In the genomic region with DNA sequence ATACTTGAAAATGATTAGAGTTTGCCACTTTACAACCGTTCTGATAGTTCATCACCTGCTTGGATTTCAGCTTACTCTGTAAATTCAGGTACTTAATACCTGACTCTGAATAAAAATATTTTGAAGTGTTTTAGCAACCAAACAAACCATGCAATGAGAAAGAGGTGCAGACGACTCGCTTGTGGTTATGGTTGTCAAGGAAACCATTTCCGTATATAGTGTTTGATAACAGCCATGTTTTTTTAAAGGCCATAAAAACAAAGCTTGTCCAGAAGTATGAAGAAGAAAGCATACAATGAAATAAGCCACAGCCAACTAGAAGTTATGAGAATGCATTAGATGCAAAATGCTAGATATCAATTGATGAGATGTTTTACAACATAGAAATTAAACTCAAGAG, we compare ENCODE assay signal across 8 cellular contexts.
DNase-seq lines count a peak whose midpoint lies in the region; ATAC-seq, FAIRE-seq and TF ChIP-seq lines count a peak whose summit lies in the region.

No MANE protein-coding gene starts in this region.

- CTCF ChIA-PET in activated CD8-positive, alpha-beta memory T cell treated with anti-CD3 and anti-CD28 coated beads, Interleukin-2, amount 10 ng/mL, durations not matched to agents 7 days and 5 days (lab: Charles Lee) = interaction anchor here (0.7 to 2.6 kb wide), 11 partner anchors 9 to 328 kb away, joined by 3 to 16 read pairs (median 4); a partner anchor contains a TSS
- CTCF ChIA-PET in IMR-90 (lab: Yijun Ruan, JAX) (interaction anchor here (0.8 to 0.9 kb wide), 2 partner anchors 81 to 102 kb away, joined by 3 read pairs; no protein-coding TSS in a partner anchor), OCI-LY7 (lab: Charles Lee; ENCODE audit: unreplicated experiment) (no interaction called here)

- H2BK5ac ChIP-seq in IMR-90 (ENCODE audit: low read depth, low read length, poor library complexity, severe bottlenecking) = no peak overlapping the region

- no peaks in the 10 kb centered on the region for H3K27me3 Mint-ChIP-seq in activated CD8-positive, alpha-beta memory T cell treated with anti-CD3 and anti-CD28 coated beads, Interleukin-2, amount 10 ng/mL, durations not matched to agents 7 days and 5 days
- peaks cover 1% of the 10 kb centered on the region for H3K27me3 Mint-ChIP-seq in endothelial cell (ENCODE audit: unreplicated experiment)

- H3K14ac ChIP-seq in IMR-90 (replicated peaks; ENCODE audit: low read depth, low read length) = no peak overlapping the region

- TF ChIP-seq CTCF in IMR-90 (conservative IDR thresholded peaks at IDR 0.05; ENCODE audit: low read depth, low read length) (no peak), RWPE2 (IDR thresholded peaks at IDR 0.05; ENCODE audit: poor library complexity, severe bottlenecking) (no peak), endothelial cell (IDR thresholded peaks at IDR 0.05; ENCODE audit: unreplicated experiment) (no peak), OCI-LY7 (conservative IDR thresholded peaks at IDR 0.05; ENCODE audit: low read length) (no peak)

- no peak overlapping the region for H2BK120ac ChIP-seq in IMR-90 (ENCODE audit: low read depth, low read length)

- H2BK15ac ChIP-seq in IMR-90 (ENCODE audit: low read depth, low read length) = no peak overlapping the region

- no peaks in the 10 kb centered on the region for H3K9me2 ChIP-seq in OCI-LY7 (ENCODE audit: insufficient read depth, low read length)

- H3K18ac ChIP-seq in IMR-90 (ENCODE audit: low read depth, low read length) = no peak overlapping the region

- peak; percentile 65 for FAIRE-seq in colon (lab: Jason Lieb, UNC)

- no peaks in the 10 kb centered on the region for H3K9me3 Mint-ChIP-seq in activated CD8-positive, alpha-beta memory T cell treated with anti-CD3 and anti-CD28 coated beads, Interleukin-2, amount 10 ng/mL, durations not matched to agents 7 days and 5 days (ENCODE audit: low read depth)
- H3K9me3 Mint-ChIP-seq in endothelial cell (ENCODE audit: unreplicated experiment) = no peaks in the 10 kb centered on the region

- H3K4me1 ChIP-seq in IMR-90 (ENCODE audit: control insufficient read depth, insufficient read depth, low read length) (peaks cover 12% of the 10 kb centered on the region), RWPE2 (ENCODE audit: insufficient read depth, poor library complexity, severe bottlenecking) (peaks cover 68% of the 10 kb centered on the region), OCI-LY7 (ENCODE audit: insufficient read depth, low read length, poor library complexity, severe bottlenecking) (no peaks in the 10 kb centered on the region)

- H3K9me3 ChIP-seq in IMR-90 (ENCODE audit: control insufficient read depth, insufficient read depth, low read length) (no peaks in the 10 kb centered on the region; the same call in 1 of the 2 replicates), RWPE2 (ENCODE audit: severe bottlenecking) (no peaks in the 10 kb centered on the region), OCI-LY7 (ENCODE audit: low read length) (no peaks in the 10 kb centered on the region)

- no peak overlapping the region for H3K9ac ChIP-seq in IMR-90 (ENCODE audit: low read depth, low read length)

- no peak overlapping the region for H4K8ac ChIP-seq in IMR-90 (ENCODE audit: low read depth in 2 of 2, low read length in 2 of 2)

- H3K79me2 ChIP-seq in OCI-LY7 (ENCODE audit: insufficient read depth, low read depth, low read length) = no peaks in the 10 kb centered on the region

- no peak overlapping the region for H2AK5ac ChIP-seq in IMR-90 (ENCODE audit: low read depth, low read length)

- H2AK9ac ChIP-seq in IMR-90 (replicated peaks; ENCODE audit: low read depth, low read length, poor library complexity) = no peak overlapping the region

- no peak overlapping the region for H4K5ac ChIP-seq in IMR-90 (ENCODE audit: low read depth, low read length)

- H3K27ac Mint-ChIP-seq in activated CD8-positive, alpha-beta memory T cell treated with anti-CD3 and anti-CD28 coated beads, Interleukin-2, amount 10 ng/mL, durations not matched to agents 7 days and 5 days = peak overlapping the region; percentile 88
- H3K27ac Mint-ChIP-seq in endothelial cell (ENCODE audit: unreplicated experiment) = no peak overlapping the region

- H2AFZ ChIP-seq in IMR-90 (replicated peaks; ENCODE audit: low read length, poor library complexity) = no peak overlapping the region
- no peak overlapping the region for H2AFZ ChIP-seq in OCI-LY7 (ENCODE audit: low read length)

- no peaks in the 10 kb centered on the region for H3K9me1 ChIP-seq in IMR-90 (ENCODE audit: insufficient read depth, low read length)

- H3K36me3 ChIP-seq in IMR-90 (ENCODE audit: control insufficient read depth, insufficient read depth, low read length) = no peaks in the 10 kb centered on the region
- H3K36me3 ChIP-seq in RWPE2 (ENCODE audit: low read depth) = no peaks in the 10 kb centered on the region
- H3K36me3 ChIP-seq in OCI-LY7 (ENCODE audit: insufficient read depth, low read length) = no peaks in the 10 kb centered on the region

- BruUV-seq in IMR-90 (replicated peaks; lab: Mats Ljungman, UMichigan) (no TSS peak), OCI-LY7 (replicated peaks; lab: Mats Ljungman, UMichigan) (no TSS peak)

- no peak overlapping the region for H3K56ac ChIP-seq in IMR-90 (ENCODE audit: extremely low read depth, insufficient read depth, low read length)

- no peaks in the 10 kb centered on the region for H3K79me1 ChIP-seq in IMR-90 (ENCODE audit: low read depth in 1 of 2, low read length in 2 of 2)

- peak; percentile 78 for ATAC-seq in activated CD8-positive, alpha-beta memory T cell treated with anti-CD3 and anti-CD28 coated beads, Interleukin-2, amount 10 ng/mL, durations not matched to agents 7 days and 5 days
- ATAC-seq in IMR-90 (ENCODE audit: low read depth) (peak; percentile 12; the same call in 1 of the 2 replicates), RWPE2 (ENCODE audit: low read depth) (peak; percentile 25; the same call in 2 of the 3 replicates)

- H3K23ac ChIP-seq in IMR-90 (ENCODE audit: low read depth, low read length) = no peak overlapping the region

- H3K4me1 Mint-ChIP-seq in activated CD8-positive, alpha-beta memory T cell treated with anti-CD3 and anti-CD28 coated beads, Interleukin-2, amount 10 ng/mL, durations not matched to agents 7 days and 5 days = peaks cover 51% of the 10 kb centered on the region
- no peaks in the 10 kb centered on the region for H3K4me1 Mint-ChIP-seq in endothelial cell (ENCODE audit: unreplicated experiment)

- no peak for TF ChIP-seq POLR2A in IMR-90 (IDR thresholded peaks at IDR 0.05; ENCODE audit: low read depth, low read length)

- WGBS in IMR-90 (ENCODE audit: extremely low coverage in 2 of 2, insufficient read length in 1 of 2), 2 experiments = no CpG with 5 or more reads among the region's 4 CpGs

- no peak for TF ChIP-seq RAD21 in IMR-90 (IDR thresholded peaks at IDR 0.05; ENCODE audit: low read length)

- no peak overlapping the region for H3K27ac ChIP-seq in IMR-90 (ENCODE audit: insufficient read depth, low read length)
- H3K27ac ChIP-seq in RWPE2 (ENCODE audit: poor library complexity, severe bottlenecking) = peak overlapping the region; percentile 97
- H3K27ac ChIP-seq in OCI-LY7 (ENCODE audit: low read depth, low read length, poor library complexity, severe bottlenecking) = no peak overlapping the region

- peak overlapping the region; percentile 39 for H3K4me3 Mint-ChIP-seq in activated CD8-positive, alpha-beta memory T cell treated with anti-CD3 and anti-CD28 coated beads, Interleukin-2, amount 10 ng/mL, durations not matched to agents 7 days and 5 days
- no peak overlapping the region for H3K4me3 Mint-ChIP-seq in endothelial cell (ENCODE audit: unreplicated experiment)

- intact Hi-C loops in IMR-90 (cut with micrococcal nuclease) (no loop called here), OCI-LY7 (cut with micrococcal nuclease; ENCODE audit: unreplicated experiment) (no loop called here)

- H3K27me3 ChIP-seq in IMR-90 (ENCODE audit: control insufficient read depth, insufficient read depth, low read length) (no peaks in the 10 kb centered on the region), RWPE2 (ENCODE audit: insufficient read depth, poor library complexity, severe bottlenecking) (no peaks in the 10 kb centered on the region)

- POLR2A ChIA-PET in IMR-90 (lab: Charles Lee; ENCODE audit: unreplicated experiment) (interaction anchor here (0.6 to 0.7 kb wide), 2 partner anchors 80 to 115 kb away, joined by 3 to 7 read pairs; no protein-coding TSS in a partner anchor), OCI-LY7 (lab: Charles Lee) (no interaction called here)

- H3K4me3 ChIP-seq in IMR-90 (ENCODE audit: insufficient read depth, low read depth, low read length) (no peak overlapping the region), RWPE2 (ENCODE audit: severe bottlenecking) (no peak overlapping the region), OCI-LY7 (ENCODE audit: low read depth, low read length, poor library complexity, severe bottlenecking) (no peak overlapping the region)

- H4K20me1 ChIP-seq in IMR-90 (ENCODE audit: insufficient read depth, low read length) (no peaks in the 10 kb centered on the region), OCI-LY7 (ENCODE audit: insufficient read depth, low read length) (no peaks in the 10 kb centered on the region)

- peaks cover 15% of the 10 kb centered on the region for H3K36me3 Mint-ChIP-seq in activated CD8-positive, alpha-beta memory T cell treated with anti-CD3 and anti-CD28 coated beads, Interleukin-2, amount 10 ng/mL, durations not matched to agents 7 days and 5 days
- H3K36me3 Mint-ChIP-seq in endothelial cell (ENCODE audit: low read depth, unreplicated experiment) = no peaks in the 10 kb centered on the region

- in situ Hi-C loops in IMR-90 (cut with MboI; ENCODE audit: low sequenced_read_pairs) = no loop called here

- DNase-seq in activated CD8-positive, alpha-beta memory T cell treated with anti-CD3 and anti-CD28 coated beads, Interleukin-2, amount 10 ng/mL, durations not matched to agents 7 days and 5 days = peak; percentile 79
- no peak for DNase-seq in activated CD8-positive, alpha-beta memory T cell treated with anti-CD3 and anti-CD28 coated beads for 24 hours
- DNase-seq in IMR-90 (peak; percentile 58), RWPE2 (ENCODE audit: low spot score) (no peak), endothelial cell (ENCODE audit: low spot score) (no peak), OCI-LY7 (ENCODE audit: low spot score) (no peak)
- peak; percentile 19 to 35 for DNase-seq in stimulated activated CD8-positive, alpha-beta memory T cell treated with anti-CD3 and anti-CD28 coated beads, Interleukin-7, amount 100 ng/mL, for 4 hours (ENCODE audit: low read depth in 2 of 2)

- H3K4me2 ChIP-seq in IMR-90 (ENCODE audit: low read depth, low read length) (peak overlapping the region; percentile 65; the same call in 1 of the 2 replicates), OCI-LY7 (ENCODE audit: low read length) (no peak overlapping the region; the same call in 1 of the 2 replicates)

- H2BK20ac ChIP-seq in IMR-90 (ENCODE audit: low read depth, low read length) = peak overlapping the region; percentile 27; the same call in 1 of the 2 replicates

- H4K91ac ChIP-seq in IMR-90 (ENCODE audit: insufficient read depth, low read depth, low read length) = no peak overlapping the region

- no peak overlapping the region for H3K4ac ChIP-seq in IMR-90 (ENCODE audit: low read depth, low read length)

- dilution Hi-C loops in IMR-90 (cut with HindIII; ENCODE audit: low sequenced_read_pairs, unreplicated experiment) = no loop called here

TF ChIP-seq in IMR-90, 13 proteins besides CTCF, POLR2A, EP300 and RAD21 (continues in another document):
- TF ChIP-seq BHLHE40 (IDR thresholded peaks at IDR 0.05; ENCODE audit: low read depth, low read length) (no peak), RCOR1 (IDR thresholded peaks at IDR 0.05; ENCODE audit: insufficient replicate concordance, low read length) (no peak)

Comparison
In these comparisons a context has a peak if more than half of its experiments do, and no peak if none do; other contexts are left out.
1. DNase-seq: peak in activated CD8-positive, alpha-beta memory T cell treated with anti-CD3 and anti-CD28 coated beads, Interleukin-2, amount 10 ng/mL, durations not matched to agents 7 days and 5 days (single experiment), IMR-90 (single experiment) and stimulated activated CD8-positive, alpha-beta memory T cell treated with anti-CD3 and anti-CD28 coated beads, Interleukin-7, amount 100 ng/mL, for 4 hours (2 of 2); none in activated CD8-positive, alpha-beta memory T cell treated with anti-CD3 and anti-CD28 coated beads for 24 hours (single experiment), RWPE2 (single experiment), endothelial cell (single experiment) and OCI-LY7 (single experiment).
2. ATAC-seq: peak in every context shown above with its lines; median percentile 78 in activated CD8-positive, alpha-beta memory T cell treated with anti-CD3 and anti-CD28 coated beads, Interleukin-2, amount 10 ng/mL, durations not matched to agents 7 days and 5 days; 25 in RWPE2; 12 in IMR-90.